In genomic region chr1:206469933-206470691, GRCh38 we compare ENCODE assay signal across 8 cellular contexts. TPM values are rescaled to one million over a fixed set of nuclear protein-coding genes. Genes with fewer than 3 reads are reported as not detected.
DNase-seq lines count a peak whose midpoint lies in the region; ATAC-seq and TF ChIP-seq lines count a peak whose summit lies in the region.

IKBKE (plus strand) TSS chr1:206470476; CDS start chr1:206473228, 2,752 bp downstream.

- no peak for TF ChIP-seq POLR2A in heart left ventricle (IDR thresholded peaks at IDR 0.05)

- intact Hi-C loops in heart left ventricle (cut with DNase I), result loop anchor here in 1 of 10 donors (10.0 kb wide), 1 partner anchor 195 kb away; no protein-coding TSS in a partner anchor

- peaks cover 72 to 89% (median 78%) of the 10 kb centered on the region in 3 donors for H3K4me1 Mint-ChIP-seq in CD8-positive, alpha-beta memory T cell
- peaks cover 78% of the 10 kb centered on the region for H3K4me1 Mint-ChIP-seq in activated naive CD8-positive, alpha-beta T cell treated with anti-CD3 and anti-CD28 coated beads for 36 hours

- H3K4me3 Mint-ChIP-seq in CD8-positive, alpha-beta memory T cell, result peak within 1 kb of the TSS; percentile 89 to 97 (median 93)
- peak within 1 kb of the TSS; percentile 90 for H3K4me3 Mint-ChIP-seq in activated naive CD8-positive, alpha-beta T cell treated with anti-CD3 and anti-CD28 coated beads for 36 hours

- DNase-seq in CD8-positive, alpha-beta memory T cell, result peak; percentile 27 to 70 (median 39)
- DNase-seq in RWPE2 (ENCODE audit: low spot score) (no peak), heart left ventricle (peak in 3 of 5 donors; percentile 38 to 63 (median 48)), pons (ENCODE audit: low spot score) (peak; percentile 78)
- DNase-seq in activated naive CD8-positive, alpha-beta T cell treated with anti-CD3 and anti-CD28 coated beads for 36 hours, result peak; percentile 56

- no peaks in the 10 kb centered on the region for H3K9me3 ChIP-seq in CD8-positive, alpha-beta memory T cell (ENCODE audit: low read length)
- no peaks in the 10 kb centered on the region for H3K9me3 ChIP-seq in RWPE2 (ENCODE audit: severe bottlenecking)
- H3K9me3 ChIP-seq in heart left ventricle, result no peaks in the 10 kb centered on the region

- ATAC-seq in GM19043 (IDR thresholded peaks at IDR 0.05; ENCODE audit: low read depth, unreplicated experiment), result peak; percentile 48
- ATAC-seq in HG03378 (IDR thresholded peaks at IDR 0.05; ENCODE audit: unreplicated experiment), result peak; percentile 48
- peak; percentile 73 for ATAC-seq in RWPE2 (ENCODE audit: low read depth)
- ATAC-seq in heart left ventricle, result peak; percentile 48 to 81 (median 77)
- no peak for ATAC-seq in HG02970 (IDR thresholded peaks at IDR 0.05; ENCODE audit: low FRiP score, unreplicated experiment)

- WGBS in heart left ventricle, 4 donors, result 17 to 22% (median 18%) methylated on average over 10 of the region's 10 CpGs

- CTCF ChIA-PET in CD8-positive, alpha-beta memory T cell (lab: Charles Lee), result interaction anchor here (0.9 to 3.6 kb wide), 11 partner anchors 9 to 194 kb away, joined by 3 to 50 read pairs (median 7); partner anchors contain the start of genes DYRK3, EIF2D and RASSF5

- H3K27ac Mint-ChIP-seq in CD8-positive, alpha-beta memory T cell, result peak within 1 kb of the TSS; percentile 77 to 97 (median 92)
- peak within 1 kb of the TSS; percentile 93 for H3K27ac Mint-ChIP-seq in activated naive CD8-positive, alpha-beta T cell treated with anti-CD3 and anti-CD28 coated beads for 36 hours

- peak within 1 kb of the TSS; percentile 96 for H3K4me3 ChIP-seq in CD8-positive, alpha-beta memory T cell (ENCODE audit: low read length)
- H3K4me3 ChIP-seq in RWPE2 (ENCODE audit: severe bottlenecking) (peak within 1 kb of the TSS; percentile 44), heart left ventricle (peak within 1 kb of the TSS in 11 of 12 donors; percentile 26 to 69 (median 57))

- H3K9me3 Mint-ChIP-seq in CD8-positive, alpha-beta memory T cell, result no peaks in the 10 kb centered on the region
- no peaks in the 10 kb centered on the region for H3K9me3 Mint-ChIP-seq in activated naive CD8-positive, alpha-beta T cell treated with anti-CD3 and anti-CD28 coated beads for 36 hours

- peak within 1 kb of the TSS; percentile 76 for H3K27ac ChIP-seq in CD8-positive, alpha-beta memory T cell (ENCODE audit: low read depth, low read length)
- H3K27ac ChIP-seq in RWPE2 (ENCODE audit: poor library complexity, severe bottlenecking) (peak within 1 kb of the TSS; percentile 54), heart left ventricle (peak within 1 kb of the TSS in 3 of 12 donors; percentile 31 to 86 (median 34))

- TF ChIP-seq CTCF in RWPE2 (IDR thresholded peaks at IDR 0.05; ENCODE audit: poor library complexity, severe bottlenecking), result no peak
- TF ChIP-seq CTCF in heart left ventricle (IDR thresholded peaks at IDR 0.05), result peak in 4 of 12 donors; percentile 14 to 27 (median 19)

- no peaks in the 10 kb centered on the region for H3K27me3 Mint-ChIP-seq in CD8-positive, alpha-beta memory T cell
- H3K27me3 Mint-ChIP-seq in activated naive CD8-positive, alpha-beta T cell treated with anti-CD3 and anti-CD28 coated beads for 36 hours, result no peaks in the 10 kb centered on the region

- peaks cover 0 to 42% (median under 1%) of the 10 kb centered on the region in 3 donors for H3K36me3 Mint-ChIP-seq in CD8-positive, alpha-beta memory T cell
- H3K36me3 Mint-ChIP-seq in activated naive CD8-positive, alpha-beta T cell treated with anti-CD3 and anti-CD28 coated beads for 36 hours, result peaks cover 20% of the 10 kb centered on the region

- POLR2A ChIA-PET in CD8-positive, alpha-beta memory T cell (lab: Charles Lee), result interaction anchor here (0.5 to 2.0 kb wide), 10 partner anchors 9 to 387 kb away, joined by 3 to 11 read pairs (median 4); partner anchors contain the start of genes EIF2D and RASSF5

- peaks cover 16% of the 10 kb centered on the region for H3K36me3 ChIP-seq in CD8-positive, alpha-beta memory T cell (ENCODE audit: insufficient read depth, low read length)
- no peaks in the 10 kb centered on the region for H3K36me3 ChIP-seq in RWPE2 (ENCODE audit: low read depth)
- H3K36me3 ChIP-seq in heart left ventricle, result peaks cover 0 to 12% (median 0%) of the 10 kb centered on the region in 9 donors

- no peaks in the 10 kb centered on the region for H3K27me3 ChIP-seq in CD8-positive, alpha-beta memory T cell (ENCODE audit: insufficient read depth, low read length, poor library complexity, severe bottlenecking)
- H3K27me3 ChIP-seq in RWPE2 (ENCODE audit: insufficient read depth, poor library complexity, severe bottlenecking) (no peaks in the 10 kb centered on the region), heart left ventricle (peaks cover 0 to 6% (median 0%) of the 10 kb centered on the region in 9 donors)

- H3K4me1 ChIP-seq in CD8-positive, alpha-beta memory T cell (ENCODE audit: insufficient read depth, low read length), result peaks cover 74% of the 10 kb centered on the region
- H3K4me1 ChIP-seq in RWPE2 (ENCODE audit: insufficient read depth, poor library complexity, severe bottlenecking) (peaks cover 16% of the 10 kb centered on the region), heart left ventricle (peaks cover 4 to 80% (median 18%) of the 10 kb centered on the region in 12 donors)

RNA-seq across cellular contexts. Expression of gene IKBKE, which starts in this region (rescaled TPM):
- total RNA-seq in CD8-positive, alpha-beta memory T cell, result 10 to 100 TPM; 17.1 to 18.4 TPM
- polyA plus RNA-seq in CD8-positive, alpha-beta memory T cell, result 46.6 TPM
- total RNA-seq in activated naive CD8-positive, alpha-beta T cell treated with anti-CD3 and anti-CD28 coated beads for 36 hours, result 10 to 100 TPM; 18.7 to 19.8 TPM
- total RNA-seq in heart left ventricle, result 10 to 100 TPM in 1 of 9 donors, 1 to 10 TPM in 6, under 1 TPM in 2; 0.62 to 10.8 (median 1.1) TPM
- polyA plus RNA-seq in heart left ventricle, result under 1 TPM; 0.27 to 0.97 TPM

Comparison
In these comparisons a context has a peak if more than half of its experiments do, and no peak if none do; other contexts are left out.
1. RNA of gene IKBKE (polyA plus RNA-seq): 46.6 TPM in CD8-positive, alpha-beta memory T cell (single experiment); 0.27 to 0.97 TPM in heart left ventricle; every median in the first group is over 10 times any median in the second.
2. H3K4me3 ChIP-seq: peak in every context shown above with its lines; median percentile 96 in CD8-positive, alpha-beta memory T cell; 57 in heart left ventricle; 44 in RWPE2.